ENCODE assay signal across 9 cellular contexts in the genomic region with DNA sequence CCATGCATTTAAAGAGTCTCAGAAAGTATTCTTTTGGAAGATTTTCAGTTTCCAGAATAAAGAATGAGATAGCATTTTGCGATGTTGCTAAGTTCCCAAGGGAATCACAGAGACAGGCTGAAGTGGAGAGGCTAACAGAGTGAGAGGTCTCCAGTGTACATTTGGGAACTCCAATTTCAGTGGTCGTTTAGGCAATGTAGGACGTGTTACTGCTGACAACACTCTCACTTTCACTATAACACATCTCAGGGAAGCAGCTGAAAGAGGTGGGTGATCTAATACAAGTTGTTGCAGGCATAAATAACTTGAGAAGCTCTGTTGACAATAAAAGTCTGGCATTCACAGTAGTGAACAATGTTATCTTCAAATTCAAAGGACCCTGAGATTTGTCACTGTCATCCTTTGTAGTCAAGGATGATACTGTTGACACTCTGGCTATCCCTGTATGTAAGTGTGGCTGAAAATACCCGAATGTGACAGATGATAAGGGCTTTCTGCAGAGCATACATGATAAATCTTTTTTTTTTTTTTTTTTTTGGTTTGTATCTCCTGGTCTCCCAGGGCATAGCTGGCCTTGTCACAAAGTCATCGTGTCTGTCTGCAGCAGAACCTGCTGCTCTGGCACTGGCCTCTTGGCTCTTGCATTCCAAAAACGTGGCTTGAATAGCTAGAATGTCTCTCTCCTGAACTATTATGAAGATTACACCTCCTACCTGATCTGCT. TPM values are rescaled to one million over a fixed set of nuclear protein-coding genes. Genes with fewer than 3 reads are reported as not detected.
A peak's percentile ranks its signal among the peaks of the same experiment; 100 is the strongest.
DNase-seq lines count a peak whose midpoint lies in the region; ATAC-seq and TF ChIP-seq lines count a peak whose summit lies in the region.
"Had no signal": no experiment of that assay in that cellular context is flagged by ENCODE, and none has a peak within 500 bp of the region (broad histone marks: within the 10 kb centered on the region; RNA-seq: fewer than 3 reads in every experiment).

No MANE protein-coding gene starts in this region.

- TF ChIP-seq CTCF in left lung (IDR thresholded peaks at IDR 0.05), result no peak

- H3K27me3 ChIP-seq in layer of hippocampus (ENCODE audit: control insufficient read depth, insufficient read depth, low read length) (no peaks in the 10 kb centered on the region), left lung (no peaks in the 10 kb centered on the region)

- no peaks in the 10 kb centered on the region for H3K9me3 ChIP-seq in left lung

- peak overlapping the region; percentile 63 for H3K27ac ChIP-seq in layer of hippocampus (ENCODE audit: low read depth, low read length)
- H3K27ac ChIP-seq in left lung, result no peak overlapping the region

- peak; percentile 50 to 58 for DNase-seq in NCI-H524 (lab: John Stamatoyannopoulos, UW)
- no peak for DNase-seq in NCI-H2196 (lab: John Stamatoyannopoulos, UW; ENCODE audit: unreplicated experiment)
- no peak for DNase-seq in left lung
- DNase-seq in stimulated activated CD4-positive, alpha-beta T cell treated with anti-CD3 and anti-CD28 coated beads, Interleukin-4, amount 100 ng/mL, for 4 hours, result no peak

- H3K4me1 ChIP-seq in left lung, result no peaks in the 10 kb centered on the region

- intact Hi-C loops in left lung (cut with DNase I), result no loop called here

- H3K4me3 ChIP-seq in left lung, result no peak overlapping the region

- ATAC-seq in GM18508 (IDR thresholded peaks at IDR 0.05; ENCODE audit: insufficient read depth, unreplicated experiment), result peak; percentile 41
- ATAC-seq in HG02798 (IDR thresholded peaks at IDR 0.05; ENCODE audit: poor library complexity, unreplicated experiment), result peak; percentile 55
- ATAC-seq in GM18861 (IDR thresholded peaks at IDR 0.05; ENCODE audit: unreplicated experiment), result no peak
- no peak for ATAC-seq in left lung

- no peaks in the 10 kb centered on the region for H3K36me3 ChIP-seq in left lung

RNA-seq across cellular contexts. Expression of a gene that starts 50.2 kb away (rescaled TPM):
- under 1 TPM; 0.79 to 0.85 TPM for total RNA-seq in left lung
- total RNA-seq: kidney epithelial cell had no signal

Comparison
In these comparisons a context has a peak if more than half of its experiments do, and no peak if none do; other contexts are left out.
1. ATAC-seq: peak in GM18508 (single experiment) and HG02798 (single experiment); none in GM18861 (single experiment) and left lung (single experiment).
2. DNase-seq: peak in NCI-H524 (2 of 2); none in NCI-H2196 (single experiment), left lung (0 of 2) and stimulated activated CD4-positive, alpha-beta T cell treated with anti-CD3 and anti-CD28 coated beads, Interleukin-4, amount 100 ng/mL, for 4 hours (0 of 2).